15 cellular contexts compared by ENCODE assay signal in the genomic region with DNA sequence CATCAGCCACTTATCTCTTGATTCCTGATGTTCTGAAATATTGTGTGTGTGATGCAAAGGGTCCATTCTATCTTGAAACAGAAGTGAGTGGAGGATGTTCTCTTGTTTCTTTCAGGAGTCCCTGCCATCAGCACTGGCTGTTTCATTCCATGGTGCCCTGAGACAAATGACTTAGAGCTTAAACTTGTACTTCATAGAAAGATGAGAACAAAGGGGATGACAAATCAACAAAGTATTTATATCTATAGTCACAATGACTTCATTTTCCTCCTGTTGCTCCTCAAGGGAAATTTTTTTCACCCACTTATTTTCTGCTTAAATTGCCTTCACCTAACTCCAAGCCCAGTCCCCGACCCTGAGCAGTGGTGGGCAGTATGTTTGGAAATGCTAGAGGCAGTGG.
DNase-seq lines count a peak whose midpoint lies in the region; ATAC-seq and TF ChIP-seq lines count a peak whose summit lies in the region.
"Had no signal": no experiment of that assay in that cellular context is flagged by ENCODE, and none has a peak within 500 bp of the region (broad histone marks: within the 10 kb centered on the region; RNA-seq: fewer than 3 reads in every experiment).

No MANE protein-coding gene starts in this region.

- H3K27me3 ChIP-seq in GM23248 (replicated peaks; ENCODE audit: insufficient read depth) (no peaks in the 10 kb centered on the region), SJSA1 (replicated peaks) (no peaks in the 10 kb centered on the region), fibroblast of lung (ENCODE audit: control insufficient read depth, insufficient read depth, low read length) (no peaks in the 10 kb centered on the region), skeletal muscle satellite cell (ENCODE audit: control insufficient read depth, insufficient read depth, low read length) (no peaks in the 10 kb centered on the region), aorta (ENCODE audit: control insufficient read depth in 1 of 2, insufficient read depth in 2 of 2, low read length in 1 of 2) (no peaks in the 10 kb centered on the region)

- H3K9me3 ChIP-seq in GM23248 (ENCODE audit: low read depth) (no peaks in the 10 kb centered on the region), SJSA1 (replicated peaks) (no peaks in the 10 kb centered on the region), fibroblast of lung (ENCODE audit: control insufficient read depth, insufficient read depth, low read depth, low read length) (no peaks in the 10 kb centered on the region), skeletal muscle satellite cell (replicated peaks; ENCODE audit: low read length) (no peaks in the 10 kb centered on the region), aorta (ENCODE audit: control insufficient read depth, low read length) (no peaks in the 10 kb centered on the region)
- H3K9me3 ChIP-seq: thoracic aorta had no signal

- no peaks in the 10 kb centered on the region for H3K9me2 ChIP-seq in GM23248 (ENCODE audit: insufficient read depth)

- peak overlapping the region; percentile 22; the same call in 1 of the 2 replicates for H3K4me3 ChIP-seq in GM23248
- H3K4me3 ChIP-seq in SJSA1: no peak overlapping the region
- H3K4me3 ChIP-seq in fibroblast of lung (replicated peaks in 1 of 4; ENCODE audit: control extremely low read depth in 1 of 4, insufficient read depth in 1 of 4, low read depth in 3 of 4, low read length in 4 of 4): no peak overlapping the region
- peak overlapping the region; percentile 18 for H3K4me3 ChIP-seq in skeletal muscle satellite cell (ENCODE audit: low read length)
- no peak overlapping the region for H3K4me3 ChIP-seq in aorta (ENCODE audit: low read length in 2 of 2)
- H3K4me3 ChIP-seq: thoracic aorta had no signal

- no peaks in the 10 kb centered on the region for H3K79me2 ChIP-seq in GM23248 (ENCODE audit: insufficient read depth)
- H3K79me2 ChIP-seq in fibroblast of lung (ENCODE audit: control insufficient read depth, insufficient read depth, low read length): no peaks in the 10 kb centered on the region

- H3K36me3 ChIP-seq in GM23248 (ENCODE audit: low read depth): no peaks in the 10 kb centered on the region
- no peaks in the 10 kb centered on the region for H3K36me3 ChIP-seq in SJSA1
- H3K36me3 ChIP-seq in fibroblast of lung (ENCODE audit: control insufficient read depth, insufficient read depth, low read length): peaks cover 2% of the 10 kb centered on the region
- no peaks in the 10 kb centered on the region for H3K36me3 ChIP-seq in skeletal muscle satellite cell (ENCODE audit: insufficient read depth, low read length)
- no peaks in the 10 kb centered on the region for H3K36me3 ChIP-seq in aorta (ENCODE audit: control insufficient read depth in 1 of 2, insufficient read depth in 2 of 2, low read length in 1 of 2)
- H3K36me3 ChIP-seq: thoracic aorta had no signal

- no peak for TF ChIP-seq CTCF in fibroblast of lung (conservative IDR thresholded peaks at IDR 0.05 in 1 of 2, IDR thresholded peaks at IDR 0.05 in 1 of 2; ENCODE audit: low read depth in 1 of 2, low read length in 2 of 2)

- 33 to 37% methylated on average over 1 of the region's 1 CpG for WGBS in GM23248 (ENCODE audit: low coverage in 1 of 2, low lambda C conversion rate in 2 of 2, missing lambda C conversion rate in 2 of 2), 2 experiments
- 69 to 74% methylated on average over 1 of the region's 1 CpG for WGBS in aorta, 2 donors

- H3K4me2 ChIP-seq in GM23248 (ENCODE audit: unreplicated experiment) (peak overlapping the region; percentile 70), fibroblast of lung (ENCODE audit: extremely low read depth, insufficient read depth, low read length) (peak overlapping the region; percentile 36), skeletal muscle satellite cell (ENCODE audit: low read length) (peak overlapping the region; percentile 71)

- H4K20me1 ChIP-seq in GM23248 (ENCODE audit: insufficient read depth) (no peaks in the 10 kb centered on the region), fibroblast of lung (ENCODE audit: control insufficient read depth, extremely low read depth, insufficient read depth, low read length) (no peaks in the 10 kb centered on the region)

- peaks cover 20% of the 10 kb centered on the region for H3F3A ChIP-seq in GM23248 (ENCODE audit: insufficient read depth)

- H3K27ac ChIP-seq in GM23248 (peak overlapping the region; percentile 70), SJSA1 (peak overlapping the region; percentile 50), fibroblast of lung (ENCODE audit: insufficient read depth, low read length) (no peak overlapping the region), aorta (ENCODE audit: low read depth in 1 of 2, low read length in 2 of 2) (no peak overlapping the region)
- H3K27ac ChIP-seq: thoracic aorta had no signal

- in situ Hi-C loops in GM23248 (cut with MboI): no loop called here

- H3K9ac ChIP-seq in GM23248 (peak overlapping the region; percentile 31), fibroblast of lung (ENCODE audit: insufficient read depth, low read length) (no peak overlapping the region), skeletal muscle satellite cell (ENCODE audit: low read depth, low read length) (peak overlapping the region; percentile 40)

- ATAC-seq in GM18502 (IDR thresholded peaks at IDR 0.05; ENCODE audit: poor library complexity, unreplicated experiment): no peak
- no peak for ATAC-seq in HG02642 (IDR thresholded peaks at IDR 0.05; ENCODE audit: poor library complexity, unreplicated experiment)
- ATAC-seq in aorta (ENCODE audit: low FRiP score): no peak
- ATAC-seq: WTC11 had no signal

- H2AFZ ChIP-seq in GM23248 (no peak overlapping the region), fibroblast of lung (ENCODE audit: low read length) (no peak overlapping the region)

- peaks cover 20% of the 10 kb centered on the region for H3K4me1 ChIP-seq in GM23248 (ENCODE audit: insufficient read depth)
- H3K4me1 ChIP-seq in SJSA1 (replicated peaks): peaks cover 9% of the 10 kb centered on the region
- H3K4me1 ChIP-seq in fibroblast of lung (ENCODE audit: control insufficient read depth, extremely low read depth, insufficient read depth, low read length): peaks cover 13% of the 10 kb centered on the region
- peaks cover 16% of the 10 kb centered on the region for H3K4me1 ChIP-seq in skeletal muscle satellite cell (ENCODE audit: control insufficient read depth, insufficient read depth, low read length)
- peaks cover 0 to 2% of the 10 kb centered on the region in 2 donors for H3K4me1 ChIP-seq in aorta (ENCODE audit: control insufficient read depth in 1 of 2, insufficient read depth in 2 of 2, low read length in 2 of 2)

- DNase-seq in GM23248 (peak; percentile 83), SJSA1 (ENCODE audit: low read depth in 1 of 2, low spot score in 2 of 2) (peak in 1 of 2 experiments; percentile 27), fibroblast of lung (ENCODE audit: low read depth in 2 of 2) (peak; percentile 20 to 83), aorta (no peak)
- DNase-seq in activated CD4-positive, alpha-beta T cell treated with anti-CD3 and anti-CD28 coated beads, Interleukin-2, amount 50 U/mL, for 4 hours: no peak
- DNase-seq: CD4-positive, alpha-beta T cell; DMS79 treated with DMSO at 0.1 percent for 48 hours; foreskin melanocyte; H9; RPMI8226 had no signal

- intact Hi-C loops in aorta (cut with DNase I): no loop called here

Comparison
In these comparisons a context has a peak if more than half of its experiments do, and no peak if none do; other contexts are left out.
1. DNase-seq: peak in GM23248 (single experiment) and fibroblast of lung (2 of 2); none in activated CD4-positive, alpha-beta T cell treated with anti-CD3 and anti-CD28 coated beads, Interleukin-2, amount 50 U/mL, for 4 hours (0 of 2) and aorta (0 of 2).
2. H3K27ac ChIP-seq: peak in GM23248 (single experiment) and SJSA1 (single experiment); none in fibroblast of lung (single experiment) and aorta (0 of 2).
3. H3K4me3 ChIP-seq: peak in GM23248 (single experiment) and skeletal muscle satellite cell (single experiment); none in SJSA1 (single experiment), fibroblast of lung (0 of 4) and aorta (0 of 2).
4. Peak in every context shown above with its lines, with median percentiles within 50 percentile points of each other: H3K4me2 ChIP-seq.